9 cellular contexts compared by ENCODE assay signal in the genomic region with DNA sequence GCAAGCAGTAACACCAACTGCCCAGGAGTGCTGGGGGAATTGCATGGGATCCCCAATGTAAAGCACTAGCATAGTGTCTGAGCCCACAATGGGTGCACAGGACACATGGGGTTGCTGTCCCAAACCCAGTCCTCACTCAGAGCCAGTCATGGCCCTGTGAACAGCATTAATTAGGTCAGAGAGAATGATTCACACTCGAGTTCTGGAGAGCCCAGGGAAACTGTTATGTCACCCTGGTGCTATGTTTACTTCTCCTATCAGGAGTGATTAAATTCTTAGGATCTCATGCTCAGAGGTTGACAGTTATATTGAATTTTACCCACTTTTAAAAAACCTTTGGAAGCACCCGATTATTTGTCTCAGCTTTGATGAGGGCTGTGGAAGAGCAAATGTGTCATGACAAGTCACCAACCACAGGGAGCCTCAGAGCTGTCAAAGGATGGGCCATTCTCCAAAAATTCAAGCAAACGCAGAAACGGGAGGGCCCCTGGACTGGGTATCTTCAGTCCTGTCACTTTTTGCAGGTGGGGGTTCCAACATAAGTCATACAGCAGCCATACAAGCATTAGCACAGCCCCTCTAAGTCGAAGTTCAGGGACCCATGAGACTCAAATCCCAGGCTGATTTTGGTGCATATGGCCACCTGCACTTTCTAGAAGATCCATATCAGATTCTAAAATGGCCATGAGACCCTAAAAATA. TPM values are rescaled to one million over a fixed set of nuclear protein-coding genes. Genes with fewer than 3 reads are reported as not detected.
DNase-seq lines count a peak whose midpoint lies in the region; ATAC-seq, FAIRE-seq and TF ChIP-seq lines count a peak whose summit lies in the region.
"Had no signal": no experiment of that assay in that cellular context is flagged by ENCODE, and none has a peak within 500 bp of the region (broad histone marks: within the 10 kb centered on the region; RNA-seq: fewer than 3 reads in every experiment).

No MANE protein-coding gene starts in this region.

- no peak for FAIRE-seq in GM12878 (lab: Jason Lieb, UNC)

- H3K36me3 ChIP-seq in IMR-90 (ENCODE audit: control insufficient read depth, insufficient read depth, low read length) (peaks cover 8% of the 10 kb centered on the region; the same call in 1 of the 2 replicates), GM12878 (ENCODE audit: control insufficient read depth in 2 of 2, insufficient read depth in 2 of 2, low read length in 1 of 2) (no peaks in the 10 kb centered on the region), testis (ENCODE audit: low read depth, missing control alignments) (no peaks in the 10 kb centered on the region)

- H3K9me1 ChIP-seq in IMR-90 (ENCODE audit: insufficient read depth, low read length), result peaks cover 6% of the 10 kb centered on the region

- RAD21 ChIA-PET in GM12878 (lab: Charles Lee; ENCODE audit: unreplicated experiment), result interaction anchor here (1.6 to 1.8 kb wide), 3 partner anchors 8 to 25 kb away, joined by 5 to 7 read pairs (median 6); no protein-coding TSS in a partner anchor

- no peak for TF ChIP-seq EP300 in GM12878 (IDR thresholded peaks at IDR 0.05; ENCODE audit: borderline replicate concordance in 1 of 2, control insufficient read depth in 1 of 2, low read depth in 2 of 2, low read length in 2 of 2)

- TF ChIP-seq CTCF in IMR-90 (conservative IDR thresholded peaks at IDR 0.05; ENCODE audit: low read depth, low read length) (no peak), GM12878 (IDR thresholded peaks at IDR 0.05 in 2 of 3, conservative IDR thresholded peaks at IDR 0.05 in 1 of 3; ENCODE audit: control insufficient read depth in 2 of 3, extremely low read depth in 1 of 3, insufficient read depth in 1 of 3, low read depth in 3 of 3, low read length in 3 of 3) (no peak), testis (IDR thresholded peaks at IDR 0.05) (no peak)

- H3K4me1 ChIP-seq in IMR-90 (ENCODE audit: control insufficient read depth, insufficient read depth, low read length), result peaks cover 11% of the 10 kb centered on the region
- H3K4me1 ChIP-seq in GM12878 (ENCODE audit: control insufficient read depth, insufficient read depth, low read length), result peaks cover 33% of the 10 kb centered on the region
- peaks cover 25% of the 10 kb centered on the region for H3K4me1 ChIP-seq in testis

- peak overlapping the region; percentile 17 for H2AK9ac ChIP-seq in IMR-90 (replicated peaks; ENCODE audit: low read depth, low read length, poor library complexity)

- dilution Hi-C loops in IMR-90 (cut with HindIII; ENCODE audit: low sequenced_read_pairs, unreplicated experiment), result no loop called here

- in situ Hi-C loops in IMR-90 (cut with MboI; ENCODE audit: low sequenced_read_pairs), result no loop called here
- in situ Hi-C loops in GM12878 (cut with MboI), result loop anchor here (25.0 kb wide), 1 partner anchor 1796 kb away; no protein-coding TSS in a partner anchor

- ATAC-seq in IMR-90 (ENCODE audit: low read depth), result no peak
- ATAC-seq in GM12878, result no peak
- no peak for ATAC-seq in left lobe of liver
- ATAC-seq in GM18519 (IDR thresholded peaks at IDR 0.05; ENCODE audit: low FRiP score, unreplicated experiment), result no peak

- H3K27me3 ChIP-seq in IMR-90 (ENCODE audit: control insufficient read depth, insufficient read depth, low read length), result no peaks in the 10 kb centered on the region
- no peaks in the 10 kb centered on the region for H3K27me3 ChIP-seq in GM12878 (replicated peaks in 1 of 2; ENCODE audit: control insufficient read depth in 2 of 2, insufficient read depth in 2 of 2, low read length in 1 of 2)
- no peaks in the 10 kb centered on the region for H3K27me3 ChIP-seq in testis

- H3K23ac ChIP-seq in IMR-90 (ENCODE audit: low read depth, low read length), result 0 out of 2 replicates have a peak overlapping the region, but pooled peaks have one; percentile 7

- H3K9me3 ChIP-seq in IMR-90 (ENCODE audit: control insufficient read depth, insufficient read depth, low read length), result peaks cover 2% of the 10 kb centered on the region; the same call in 1 of the 2 replicates
- H3K9me3 ChIP-seq in GM12878 (replicated peaks; ENCODE audit: control insufficient read depth, insufficient read depth, low read length), result no peaks in the 10 kb centered on the region
- H3K9me3 ChIP-seq in testis, result no peaks in the 10 kb centered on the region

- SMC1A ChIA-PET in GM12878 (lab: Charles Lee; ENCODE audit: uncharacterized antibody, unreplicated experiment), result interaction anchor here (0.8 to 2.9 kb wide), 8 partner anchors 8 to 25 kb away, joined by 3 to 15 read pairs (median 4); no protein-coding TSS in a partner anchor

- no peak overlapping the region for H4K5ac ChIP-seq in IMR-90 (ENCODE audit: low read depth, low read length)

- H2BK15ac ChIP-seq in IMR-90 (ENCODE audit: low read depth, low read length), result no peak overlapping the region

- H4K8ac ChIP-seq in IMR-90 (ENCODE audit: low read depth in 2 of 2, low read length in 2 of 2), result no peak overlapping the region

- H3K79me2 ChIP-seq in GM12878 (ENCODE audit: control insufficient read depth, insufficient read depth, low read length), result peaks cover 43% of the 10 kb centered on the region

- H4K91ac ChIP-seq in IMR-90 (ENCODE audit: insufficient read depth, low read depth, low read length), result no peak overlapping the region

- H2AK5ac ChIP-seq in IMR-90 (ENCODE audit: low read depth, low read length), result peak overlapping the region; percentile 11; the same call in 1 of the 2 replicates

- TF ChIP-seq POLR2A in IMR-90 (IDR thresholded peaks at IDR 0.05; ENCODE audit: low read depth, low read length), result no peak
- TF ChIP-seq POLR2A in GM12878 (IDR thresholded peaks at IDR 0.05; ENCODE audit: low read depth, low read length), result no peak
- no peak for TF ChIP-seq POLR2A in testis (IDR thresholded peaks at IDR 0.05)

- no peak overlapping the region; the same call in 1 of the 2 replicates for H3K14ac ChIP-seq in IMR-90 (replicated peaks; ENCODE audit: low read depth, low read length)

- H3K79me1 ChIP-seq in IMR-90 (ENCODE audit: low read depth in 1 of 2, low read length in 2 of 2), result peaks cover 11 to 27% of the 10 kb centered on the region in 2 experiments; a peak in 3 of 4 replicates

- H3K56ac ChIP-seq in IMR-90 (ENCODE audit: extremely low read depth, insufficient read depth, low read length), result no peak overlapping the region

- DNase-seq in AG08396 (ENCODE audit: low spot score) (peak; percentile 68), IMR-90 (peak; percentile 70), GM12878 (ENCODE audit: low read depth, low spot score) (no peak), left lobe of liver (ENCODE audit: low spot score) (peak; percentile 42), testis (no peak), midbrain (lab: John Stamatoyannopoulos, UW) (no peak), DMS 273 (lab: John Stamatoyannopoulos, UW; ENCODE audit: unreplicated experiment) (no peak)

- POLR2A ChIA-PET in IMR-90 (lab: Charles Lee; ENCODE audit: unreplicated experiment), result no interaction called here
- POLR2A ChIA-PET in GM12878 (lab: Charles Lee), result interaction anchor here (0.6 to 14.0 kb wide), 4 partner anchors 9 to 38 kb away, joined by 3 to 174 read pairs (median 4); no protein-coding TSS in a partner anchor

- H4K20me1 ChIP-seq in IMR-90 (ENCODE audit: insufficient read depth, low read length), result no peaks in the 10 kb centered on the region
- H4K20me1 ChIP-seq in GM12878 (ENCODE audit: control insufficient read depth, insufficient read depth), result no peaks in the 10 kb centered on the region

- peak overlapping the region; percentile 78 for H3K9ac ChIP-seq in IMR-90 (ENCODE audit: low read depth, low read length)
- H3K9ac ChIP-seq in GM12878 (ENCODE audit: control insufficient read depth, insufficient read depth, low read length), result peak overlapping the region; percentile 74

- H2BK5ac ChIP-seq in IMR-90 (ENCODE audit: low read depth, low read length, poor library complexity, severe bottlenecking), result no peak overlapping the region

- H3K18ac ChIP-seq in IMR-90 (ENCODE audit: low read depth, low read length), result no peak overlapping the region

- peak overlapping the region; percentile 4 for H2AFZ ChIP-seq in IMR-90 (replicated peaks; ENCODE audit: low read length, poor library complexity)
- no peak overlapping the region for H2AFZ ChIP-seq in GM12878 (ENCODE audit: control insufficient read depth, low read depth, low read length)

- no peak for TF ChIP-seq RAD21 in IMR-90 (IDR thresholded peaks at IDR 0.05; ENCODE audit: low read length)
- TF ChIP-seq RAD21 in GM12878 (IDR thresholded peaks at IDR 0.05; ENCODE audit: insufficient read depth, low read depth, low read length), result no peak

- no peak overlapping the region for H2BK20ac ChIP-seq in IMR-90 (ENCODE audit: low read depth, low read length)

- WGBS in IMR-90 (ENCODE audit: extremely low coverage in 2 of 2, insufficient read length in 1 of 2), 2 experiments, result 100% methylated on average over 1 of the region's 5 CpGs; no CpG with 5 or more reads in 1 of the 2 experiments
- WGBS in GM12878 (ENCODE audit: insufficient coverage, insufficient replicate concordance, low lambda C conversion rate, missing lambda C conversion rate), result 62% methylated on average over 5 of the region's 5 CpGs
- 32 to 41% methylated on average over 5 of the region's 5 CpGs for WGBS in testis, 2 donors

- intact Hi-C loops in IMR-90 (cut with micrococcal nuclease), result no loop called here
- intact Hi-C loops in GM12878 (cut with micrococcal nuclease; ENCODE audit: unreplicated experiment), result loop anchor here (1.0 to 2.0 kb wide), 2 partner anchors 9 to 16 kb away; no protein-coding TSS in a partner anchor
- intact Hi-C loops in testis (cut with DNase I; ENCODE audit: low total_unique reads), result no loop called here

- H3K4me2 ChIP-seq in IMR-90 (ENCODE audit: low read depth, low read length) (peak overlapping the region; percentile 83), GM12878 (ENCODE audit: control insufficient read depth, insufficient read depth) (peak overlapping the region; percentile 91)

- TSS peak; percentile 31 for BruUV-seq in IMR-90 (replicated peaks; lab: Mats Ljungman, UMichigan)
- BruUV-seq in GM12878 (replicated peaks; lab: Mats Ljungman, UMichigan), result no TSS peak

- CTCF ChIA-PET in IMR-90 (lab: Yijun Ruan, JAX) (no interaction called here), GM12878 (lab: Yijun Ruan, JAX) (interaction anchor here (1.1 to 3.9 kb wide), 5 partner anchors 8 to 25 kb away, joined by 3 to 15 read pairs (median 4); no protein-coding TSS in a partner anchor)

- H3K27ac ChIP-seq in IMR-90 (ENCODE audit: insufficient read depth, low read length), result no peak overlapping the region
- peak overlapping the region; percentile 71 for H3K27ac ChIP-seq in GM12878 (ENCODE audit: control insufficient read depth, insufficient read depth)
- H3K27ac ChIP-seq in testis, result peak overlapping the region; percentile 78 to 83

- H3K4me3 ChIP-seq in IMR-90 (ENCODE audit: insufficient read depth, low read depth, low read length) (peak overlapping the region; percentile 89), GM12878 (peak overlapping the region; percentile 92), testis (peak overlapping the region in 1 of 2 donors; percentile 82)

- H3K4ac ChIP-seq in IMR-90 (ENCODE audit: low read depth, low read length), result peak overlapping the region; percentile 82; the same call in 1 of the 2 replicates

- no peak overlapping the region for H2BK120ac ChIP-seq in IMR-90 (ENCODE audit: low read depth, low read length)

RNA-seq across cellular contexts. Expression of a gene that starts 1.3 kb away (rescaled TPM):
- total RNA-seq in IMR-90 (2012; rRNA removed), result 5.9 and 6.1 TPM in 2 replicates
- polyA plus RNA-seq in IMR-90 (2012; rRNA removed), result 8.6 and 10.1 TPM in 2 replicates
- 4.5 and 6.1 TPM in 2 replicates for polyA plus RNA-seq in IMR-90 (2012; cell fraction: cytosol; rRNA removed)
- polyA plus RNA-seq in IMR-90 (2012; cell fraction: nucleus; rRNA removed; ENCODE audit: low replicate concordance), result 46.1 and 53.0 TPM in 2 replicates
- 175 and 194 TPM in 2 replicates for total RNA-seq in GM12878 (2013; cell fraction: nucleolus; rRNA removed)
- total RNA-seq in GM12878 (2014; rRNA removed), result 15.6 and 16.5 TPM in 2 replicates
- total RNA-seq in GM12878 (2014; rRNA removed; fragmentation: Illumina TruSeq; extraction: Trizol), result 10.9 and 11.9 TPM in 2 replicates
- total RNA-seq in GM12878 (2021), result 20.0 and 21.1 TPM in 2 replicates
- 9.8 TPM for polyA plus RNA-seq in GM12878 (2011; ENCODE audit: low read depth)
- 50.8 and 71.1 TPM in 2 replicates for polyA plus RNA-seq in GM12878 (2011; rRNA removed)
- 55.8 and 83.7 TPM in 2 replicates for polyA plus RNA-seq in GM12878 (2011; cell fraction: cytosol; rRNA removed)
- 307 and 389 TPM in 2 replicates for polyA plus RNA-seq in GM12878 (2011; cell fraction: nucleus; rRNA removed)
- 16.9 and 18.3 TPM in 2 replicates for polyA plus RNA-seq in GM12878 (2012)
- polyA plus RNA-seq in GM12878 (2014; fragmentation: Illumina TruSeq; extraction: Trizol), result 6.3 and 10.7 TPM in 2 replicates
- polyA plus RNA-seq in GM12878 (2014; fragmentation: Nextera tagmentation; extraction: Ambion mirVana), result 1 to 10 TPM; 3.7 to 4.0 TPM
- polyA plus RNA-seq in GM12878 (2014; rRNA removed), result 17.1 and 19.4 TPM in 2 replicates
- 10 to 100 TPM; 17.1 to 19.1 TPM for polyA plus RNA-seq in GM12878 (2016; fragmentation: Nextera tagmentation; extraction: Ambion mirVana)
- polyA minus RNA-seq in GM12878 (2011; rRNA and poly(A)+ RNA removed), result 45.6 and 75.7 TPM in 2 replicates
- polyA minus RNA-seq in GM12878 (2011; cell fraction: cytosol; rRNA and poly(A)+ RNA removed), result 17.1 and 19.4 TPM in 2 replicates
- 66.4 and 98.8 TPM in 2 replicates for polyA minus RNA-seq in GM12878 (2011; cell fraction: nucleus; rRNA and poly(A)+ RNA removed)
- total RNA-seq in left lobe of liver, result 25.0 TPM
- total RNA-seq in testis, result 10 to 100 TPM; 53.1 to 68.1 TPM
- polyA plus RNA-seq in testis (ENCODE audit: insufficient read depth, low read depth, low replicate concordance), result 28.2 TPM

RNA-seq across cellular contexts. Expression of a gene that starts 20.3 kb away (rescaled TPM):
- 11.7 and 13.6 TPM in 2 replicates for total RNA-seq in IMR-90 (2012; rRNA removed)
- 19.7 and 30.0 TPM in 2 replicates for polyA plus RNA-seq in IMR-90 (2012; rRNA removed)
- 16.4 and 30.1 TPM in 2 replicates for polyA plus RNA-seq in IMR-90 (2012; cell fraction: cytosol; rRNA removed)
- polyA plus RNA-seq in IMR-90 (2012; cell fraction: nucleus; rRNA removed; ENCODE audit: low replicate concordance), result 18.4 and 24.2 TPM in 2 replicates
- 23.8 and 31.1 TPM in 2 replicates for total RNA-seq in GM12878 (2013; cell fraction: nucleolus; rRNA removed)
- total RNA-seq in GM12878 (2014; rRNA removed), result 7.8 and 8.4 TPM in 2 replicates
- 5.6 and 5.7 TPM in 2 replicates for total RNA-seq in GM12878 (2014; rRNA removed; fragmentation: Illumina TruSeq; extraction: Trizol)
- total RNA-seq in GM12878 (2021), result 8.6 and 8.9 TPM in 2 replicates
- polyA plus RNA-seq in GM12878 (2011; ENCODE audit: low read depth), result 1.2 TPM
- polyA plus RNA-seq in GM12878 (2011; rRNA removed), result 2.4 and 4.5 TPM in 2 replicates
- 5.2 and 6.2 TPM in 2 replicates for polyA plus RNA-seq in GM12878 (2011; cell fraction: cytosol; rRNA removed)
- polyA plus RNA-seq in GM12878 (2011; cell fraction: nucleus; rRNA removed), result 3.0 and 3.7 TPM in 2 replicates
- polyA plus RNA-seq in GM12878 (2012), result 2.1 and 4.4 TPM in 2 replicates
- 3.8 and 6.1 TPM in 2 replicates for polyA plus RNA-seq in GM12878 (2014; fragmentation: Illumina TruSeq; extraction: Trizol)
- 1 to 10 TPM; 1.7 to 1.8 TPM for polyA plus RNA-seq in GM12878 (2014; fragmentation: Nextera tagmentation; extraction: Ambion mirVana)
- polyA plus RNA-seq in GM12878 (2014; rRNA removed), result 8.5 TPM in 2 replicates
- 10 to 100 TPM; 11.0 to 12.1 TPM for polyA plus RNA-seq in GM12878 (2016; fragmentation: Nextera tagmentation; extraction: Ambion mirVana)
- 6.1 and 8.3 TPM in 2 replicates for polyA minus RNA-seq in GM12878 (2011; rRNA and poly(A)+ RNA removed)
- 2.6 and 3.1 TPM in 2 replicates for polyA minus RNA-seq in GM12878 (2011; cell fraction: cytosol; rRNA and poly(A)+ RNA removed)
- polyA minus RNA-seq in GM12878 (2011; cell fraction: nucleus; rRNA and poly(A)+ RNA removed), result 8.7 and 10.1 TPM in 2 replicates
- 6.8 TPM for total RNA-seq in left lobe of liver
- total RNA-seq in testis, result 10 to 100 TPM; 33.1 to 84.9 TPM
- 29.1 TPM for polyA plus RNA-seq in testis (ENCODE audit: insufficient read depth, low read depth, low replicate concordance)

RNA-seq across cellular contexts. Expression of a gene that starts 42.4 kb away (rescaled TPM):
- total RNA-seq in IMR-90 (2012; rRNA removed), result 12.4 and 18.6 TPM in 2 replicates
- 8.4 and 10.6 TPM in 2 replicates for polyA plus RNA-seq in IMR-90 (2012; rRNA removed)
- 1.7 and 2.4 TPM in 2 replicates for polyA plus RNA-seq in IMR-90 (2012; cell fraction: cytosol; rRNA removed)
- 0.39 and 4.0 TPM in 2 replicates for polyA plus RNA-seq in IMR-90 (2012; cell fraction: nucleus; rRNA removed; ENCODE audit: low replicate concordance)
- total RNA-seq in GM12878 (2013; cell fraction: nucleolus; rRNA removed), result 15.8 and 16.7 TPM in 2 replicates
- total RNA-seq in GM12878 (2014; rRNA removed), result 31.1 and 42.1 TPM in 2 replicates
- total RNA-seq in GM12878 (2014; rRNA removed; fragmentation: Illumina TruSeq; extraction: Trizol), result 44.2 and 44.5 TPM in 2 replicates
- 31.1 and 34.7 TPM in 2 replicates for total RNA-seq in GM12878 (2021)
- 20.2 TPM for polyA plus RNA-seq in GM12878 (2011; ENCODE audit: low read depth)
- polyA plus RNA-seq in GM12878 (2011; rRNA removed), result 33.1 and 49.3 TPM in 2 replicates
- 10.8 and 12.9 TPM in 2 replicates for polyA plus RNA-seq in GM12878 (2011; cell fraction: cytosol; rRNA removed)
- polyA plus RNA-seq in GM12878 (2011; cell fraction: nucleus; rRNA removed), result 11.1 and 11.3 TPM in 2 replicates
- 21.5 and 21.7 TPM in 2 replicates for polyA plus RNA-seq in GM12878 (2012)
- polyA plus RNA-seq in GM12878 (2014; fragmentation: Illumina TruSeq; extraction: Trizol), result 43.4 and 59.1 TPM in 2 replicates
- 10 to 100 TPM; 47.4 to 74.4 TPM for polyA plus RNA-seq in GM12878 (2014; fragmentation: Nextera tagmentation; extraction: Ambion mirVana)
- polyA plus RNA-seq in GM12878 (2014; rRNA removed), result 26.7 and 32.3 TPM in 2 replicates
- 10 to 100 TPM; 47.2 to 48.4 TPM for polyA plus RNA-seq in GM12878 (2016; fragmentation: Nextera tagmentation; extraction: Ambion mirVana)
- 8.3 and 8.7 TPM in 2 replicates for polyA minus RNA-seq in GM12878 (2011; rRNA and poly(A)+ RNA removed)
- 4.4 and 5.1 TPM in 2 replicates for polyA minus RNA-seq in GM12878 (2011; cell fraction: cytosol; rRNA and poly(A)+ RNA removed)
- 5.2 and 6.5 TPM in 2 replicates for polyA minus RNA-seq in GM12878 (2011; cell fraction: nucleus; rRNA and poly(A)+ RNA removed)
- 12.9 TPM for total RNA-seq in left lobe of liver
- total RNA-seq in testis, result 10 to 100 TPM; 12.6 TPM
- polyA plus RNA-seq in testis (ENCODE audit: insufficient read depth, low read depth, low replicate concordance), result 12.6 TPM

RNA-seq across cellular contexts. Expression of a gene that starts 47.2 kb away (rescaled TPM):
- total RNA-seq in IMR-90 (2012; rRNA removed), result not detected in 2 replicates
- not detected in 2 replicates for polyA plus RNA-seq in IMR-90 (2012; rRNA removed)
- not detected in 2 replicates for polyA plus RNA-seq in IMR-90 (2012; cell fraction: cytosol; rRNA removed)
- polyA plus RNA-seq in IMR-90 (2012; cell fraction: nucleus; rRNA removed; ENCODE audit: low replicate concordance), result not detected in 2 replicates
- total RNA-seq in GM12878 (2013; cell fraction: nucleolus; rRNA removed), result not detected in 2 replicates
- total RNA-seq in GM12878 (2014; rRNA removed), result not detected in 2 replicates
- not detected in 2 replicates for total RNA-seq in GM12878 (2014; rRNA removed; fragmentation: Illumina TruSeq; extraction: Trizol)
- not detected in 2 replicates for total RNA-seq in GM12878 (2021)
- not detected for polyA plus RNA-seq in GM12878 (2011; ENCODE audit: low read depth)
- polyA plus RNA-seq in GM12878 (2011; rRNA removed), result 0.07 and 0.12 TPM in 2 replicates
- 0.21 and 0.32 TPM in 2 replicates for polyA plus RNA-seq in GM12878 (2011; cell fraction: cytosol; rRNA removed)
- polyA plus RNA-seq in GM12878 (2011; cell fraction: nucleus; rRNA removed), result 0.28 and 0.42 TPM in 2 replicates
- polyA plus RNA-seq in GM12878 (2012), result 0.08 TPM in 1 of 2 replicates, not detected in the other
- polyA plus RNA-seq in GM12878 (2014; fragmentation: Illumina TruSeq; extraction: Trizol), result not detected in 2 replicates
- polyA plus RNA-seq in GM12878 (2014; fragmentation: Nextera tagmentation; extraction: Ambion mirVana), result not detected
- not detected in 2 replicates for polyA plus RNA-seq in GM12878 (2014; rRNA removed)
- not detected for polyA plus RNA-seq in GM12878 (2016; fragmentation: Nextera tagmentation; extraction: Ambion mirVana)
- polyA minus RNA-seq in GM12878 (2011; rRNA and poly(A)+ RNA removed), result 0.29 and 0.41 TPM in 2 replicates
- polyA minus RNA-seq in GM12878 (2011; cell fraction: cytosol; rRNA and poly(A)+ RNA removed), result not detected in 2 replicates
- 0.12 TPM in 1 of 2 replicates, not detected in the other for polyA minus RNA-seq in GM12878 (2011; cell fraction: nucleus; rRNA and poly(A)+ RNA removed)
- not detected for total RNA-seq in left lobe of liver
- 1 to 10 TPM; 1.5 to 8.7 TPM for total RNA-seq in testis
- 3.0 TPM for polyA plus RNA-seq in testis (ENCODE audit: insufficient read depth, low read depth, low replicate concordance)
- total RNA-seq: pulmonary artery endothelial cell had no signal

Comparison
In these comparisons a context has a peak if more than half of its experiments do, and no peak if none do; other contexts are left out.
1. DNase-seq: peak in AG08396 (single experiment), IMR-90 (single experiment) and left lobe of liver (single experiment); none in GM12878 (single experiment), testis (single experiment), midbrain (single experiment) and DMS 273 (single experiment).